1 cellular context compared by ENCODE assay signal in the genomic region with DNA sequence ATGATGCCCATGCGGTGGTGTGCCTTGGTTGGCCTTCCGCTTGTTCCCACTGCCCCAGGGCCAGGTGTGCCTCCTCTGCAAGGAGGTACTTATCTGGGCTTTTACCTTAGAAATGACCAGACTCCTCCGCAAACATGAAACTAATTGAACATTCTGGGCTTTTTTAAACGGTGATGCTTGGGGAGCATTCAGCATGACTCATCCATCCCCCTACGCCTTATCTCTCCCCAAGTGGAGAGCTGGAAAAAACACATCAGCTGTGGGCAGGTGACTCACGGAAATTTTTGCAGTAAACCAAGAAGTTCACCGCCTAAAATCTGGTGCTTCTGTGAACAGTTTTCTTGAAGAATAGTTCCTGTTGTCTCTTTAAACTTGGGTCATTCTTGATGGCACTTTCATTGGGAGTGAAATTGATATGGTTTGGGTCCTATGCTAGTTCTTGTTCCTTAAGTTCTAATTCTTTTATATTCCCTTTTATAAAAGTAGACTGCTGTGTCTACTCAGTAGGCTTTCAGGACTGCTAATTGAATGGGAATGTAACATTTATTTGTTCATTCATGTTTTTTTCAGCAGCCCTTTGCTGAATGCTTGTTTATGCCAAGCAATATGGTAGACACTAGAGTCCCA.
TF ChIP-seq lines count a peak whose summit lies in the region.

No MANE protein-coding gene starts in this region.

TF ChIP-seq in K562, 482 proteins besides CTCF, POLR2A, EP300 and RAD21 (continued from another document and continues in another):
- TF ChIP-seq ZNF561 (CRISPR knock-in tag; conservative IDR thresholded peaks at IDR 0.05) (no peak), CHD4 (IDR thresholded peaks at IDR 0.05; ENCODE audit: insufficient read depth, insufficient replicate concordance, low read depth, low read length, poor library complexity, severe bottlenecking) (no peak), FOXA1 (IDR thresholded peaks at IDR 0.05; ENCODE audit: borderline replicate concordance) (no peak), CHD2 (IDR thresholded peaks at IDR 0.05; ENCODE audit: low read depth, low read length) (no peak), SAFB2 (IDR thresholded peaks at IDR 0.05; ENCODE audit: borderline replicate concordance, low read depth, low read length, severe bottlenecking) (no peak), ZNF3 (CRISPR knock-in tag; IDR thresholded peaks at IDR 0.05) (no peak), SMAD3 (CRISPR knock-in tag; conservative IDR thresholded peaks at IDR 0.05) (no peak), NCOA4 (IDR thresholded peaks at IDR 0.05; ENCODE audit: partially characterized antibody) (no peak), TRIM28 (IDR thresholded peaks at IDR 0.05) (no peak), FOXJ2 (tag; IDR thresholded peaks at IDR 0.05) (peak; percentile 49; the same call in 1 of the 2 replicates), HDAC8 (tag; IDR thresholded peaks at IDR 0.05) (no peak), HSF4 (CRISPR knock-in tag; IDR thresholded peaks at IDR 0.05; ENCODE audit: borderline replicate concordance) (no peak), SIRT6 (IDR thresholded peaks at IDR 0.05; ENCODE audit: low read depth, low read length) (no peak), HIVEP1 (CRISPR knock-in tag; IDR thresholded peaks at IDR 0.05) (no peak), ZNF12 (CRISPR knock-in tag; IDR thresholded peaks at IDR 0.05) (no peak), U2AF1 (optimal IDR thresholded peaks at IDR 0.05; ENCODE audit: low read depth, low read length) (no peak), KDM1A (IDR thresholded peaks at IDR 0.05) (peak; percentile 80 to 82), KAT8 (IDR thresholded peaks at IDR 0.05; ENCODE audit: low read depth) (no peak), CBX1 (IDR thresholded peaks at IDR 0.05; ENCODE audit: low read depth) (no peak), CBX2 (IDR thresholded peaks at IDR 0.05; ENCODE audit: insufficient read depth, low read length, poor library complexity, severe bottlenecking) (no peak), HOXB6 (CRISPR knock-in tag; IDR thresholded peaks at IDR 0.05; ENCODE audit: borderline replicate concordance) (no peak), PHTF2 (CRISPR knock-in tag; IDR thresholded peaks at IDR 0.05) (no peak), GTF2F1 (IDR thresholded peaks at IDR 0.05; ENCODE audit: low read depth, low read length) (no peak), TCF3 (CRISPR knock-in tag; IDR thresholded peaks at IDR 0.05) (peak; percentile 69), NFIX (CRISPR knock-in tag; IDR thresholded peaks at IDR 0.05; ENCODE audit: low read depth) (no peak), HCFC1 (IDR thresholded peaks at IDR 0.05; ENCODE audit: low read depth, low read length) (no peak), BMI1 (IDR thresholded peaks at IDR 0.05; ENCODE audit: low read length) (no peak), ASH1L (IDR thresholded peaks at IDR 0.05; ENCODE audit: borderline replicate concordance, low read depth, partially characterized antibody) (no peak), HLTF (IDR thresholded peaks at IDR 0.05) (no peak), SUPT5H (IDR thresholded peaks at IDR 0.05) (no peak), PYGO2 (tag; IDR thresholded peaks at IDR 0.05) (no peak), U2AF2 (optimal IDR thresholded peaks at IDR 0.05; ENCODE audit: low read depth, low read length) (no peak), ETS2 (tag; IDR thresholded peaks at IDR 0.05; ENCODE audit: borderline replicate concordance, poor library complexity, severe bottlenecking) (no peak), ZSCAN32 (CRISPR knock-in tag; IDR thresholded peaks at IDR 0.05) (no peak), TAF1 (IDR thresholded peaks at IDR 0.05; ENCODE audit: control insufficient read depth, extremely low read depth, insufficient read depth, low read length, severe bottlenecking) (no peak), ZNF707 (CRISPR knock-in tag; conservative IDR thresholded peaks at IDR 0.05) (no peak), TARDBP (IDR thresholded peaks at IDR 0.05) (no peak), C11orf30 (IDR thresholded peaks at IDR 0.05; ENCODE audit: low read depth) (0 out of 2 replicates have a peak, but pooled peaks have one; percentile 17)
- TF ChIP-seq, protein P1, sequence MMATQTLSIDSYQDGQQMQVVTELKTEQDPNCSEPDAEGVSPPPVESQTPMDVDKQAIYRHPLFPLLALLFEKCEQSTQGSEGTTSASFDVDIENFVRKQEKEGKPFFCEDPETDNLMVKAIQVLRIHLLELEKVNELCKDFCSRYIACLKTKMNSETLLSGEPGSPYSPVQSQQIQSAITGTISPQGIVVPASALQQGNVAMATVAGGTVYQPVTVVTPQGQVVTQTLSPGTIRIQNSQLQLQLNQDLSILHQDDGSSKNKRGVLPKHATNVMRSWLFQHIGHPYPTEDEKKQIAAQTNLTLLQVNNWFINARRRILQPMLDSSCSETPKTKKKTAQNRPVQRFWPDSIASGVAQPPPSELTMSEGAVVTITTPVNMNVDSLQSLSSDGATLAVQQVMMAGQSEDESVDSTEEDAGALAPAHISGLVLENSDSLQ (IDR thresholded peaks at IDR 0.05): no peak
- TF ChIP-seq, protein P2, sequence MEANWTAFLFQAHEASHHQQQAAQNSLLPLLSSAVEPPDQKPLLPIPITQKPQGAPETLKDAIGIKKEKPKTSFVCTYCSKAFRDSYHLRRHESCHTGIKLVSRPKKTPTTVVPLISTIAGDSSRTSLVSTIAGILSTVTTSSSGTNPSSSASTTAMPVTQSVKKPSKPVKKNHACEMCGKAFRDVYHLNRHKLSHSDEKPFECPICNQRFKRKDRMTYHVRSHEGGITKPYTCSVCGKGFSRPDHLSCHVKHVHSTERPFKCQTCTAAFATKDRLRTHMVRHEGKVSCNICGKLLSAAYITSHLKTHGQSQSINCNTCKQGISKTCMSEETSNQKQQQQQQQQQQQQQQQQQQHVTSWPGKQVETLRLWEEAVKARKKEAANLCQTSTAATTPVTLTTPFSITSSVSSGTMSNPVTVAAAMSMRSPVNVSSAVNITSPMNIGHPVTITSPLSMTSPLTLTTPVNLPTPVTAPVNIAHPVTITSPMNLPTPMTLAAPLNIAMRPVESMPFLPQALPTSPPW (CRISPR knock-in tag; IDR thresholded peaks at IDR 0.05): peak; percentile 46
- TF ChIP-seq, protein P3, sequence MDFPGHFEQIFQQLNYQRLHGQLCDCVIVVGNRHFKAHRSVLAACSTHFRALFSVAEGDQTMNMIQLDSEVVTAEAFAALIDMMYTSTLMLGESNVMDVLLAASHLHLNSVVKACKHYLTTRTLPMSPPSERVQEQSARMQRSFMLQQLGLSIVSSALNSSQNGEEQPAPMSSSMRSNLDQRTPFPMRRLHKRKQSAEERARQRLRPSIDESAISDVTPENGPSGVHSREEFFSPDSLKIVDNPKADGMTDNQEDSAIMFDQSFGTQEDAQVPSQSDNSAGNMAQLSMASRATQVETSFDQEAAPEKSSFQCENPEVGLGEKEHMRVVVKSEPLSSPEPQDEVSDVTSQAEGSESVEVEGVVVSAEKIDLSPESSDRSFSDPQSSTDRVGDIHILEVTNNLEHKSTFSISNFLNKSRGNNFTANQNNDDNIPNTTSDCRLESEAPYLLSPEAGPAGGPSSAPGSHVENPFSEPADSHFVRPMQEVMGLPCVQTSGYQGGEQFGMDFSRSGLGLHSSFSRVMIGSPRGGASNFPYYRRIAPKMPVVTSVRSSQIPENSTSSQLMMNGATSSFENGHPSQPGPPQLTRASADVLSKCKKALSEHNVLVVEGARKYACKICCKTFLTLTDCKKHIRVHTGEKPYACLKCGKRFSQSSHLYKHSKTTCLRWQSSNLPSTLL (IDR thresholded peaks at IDR 0.05): no peak
- TF ChIP-seq, protein P4, sequence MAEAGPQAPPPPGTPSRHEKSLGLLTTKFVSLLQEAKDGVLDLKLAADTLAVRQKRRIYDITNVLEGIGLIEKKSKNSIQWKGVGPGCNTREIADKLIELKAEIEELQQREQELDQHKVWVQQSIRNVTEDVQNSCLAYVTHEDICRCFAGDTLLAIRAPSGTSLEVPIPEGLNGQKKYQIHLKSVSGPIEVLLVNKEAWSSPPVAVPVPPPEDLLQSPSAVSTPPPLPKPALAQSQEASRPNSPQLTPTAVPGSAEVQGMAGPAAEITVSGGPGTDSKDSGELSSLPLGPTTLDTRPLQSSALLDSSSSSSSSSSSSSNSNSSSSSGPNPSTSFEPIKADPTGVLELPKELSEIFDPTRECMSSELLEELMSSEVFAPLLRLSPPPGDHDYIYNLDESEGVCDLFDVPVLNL (CRISPR knock-in tag; IDR thresholded peaks at IDR 0.05; ENCODE audit: low read depth): no peak
- TF ChIP-seq, protein P5, sequence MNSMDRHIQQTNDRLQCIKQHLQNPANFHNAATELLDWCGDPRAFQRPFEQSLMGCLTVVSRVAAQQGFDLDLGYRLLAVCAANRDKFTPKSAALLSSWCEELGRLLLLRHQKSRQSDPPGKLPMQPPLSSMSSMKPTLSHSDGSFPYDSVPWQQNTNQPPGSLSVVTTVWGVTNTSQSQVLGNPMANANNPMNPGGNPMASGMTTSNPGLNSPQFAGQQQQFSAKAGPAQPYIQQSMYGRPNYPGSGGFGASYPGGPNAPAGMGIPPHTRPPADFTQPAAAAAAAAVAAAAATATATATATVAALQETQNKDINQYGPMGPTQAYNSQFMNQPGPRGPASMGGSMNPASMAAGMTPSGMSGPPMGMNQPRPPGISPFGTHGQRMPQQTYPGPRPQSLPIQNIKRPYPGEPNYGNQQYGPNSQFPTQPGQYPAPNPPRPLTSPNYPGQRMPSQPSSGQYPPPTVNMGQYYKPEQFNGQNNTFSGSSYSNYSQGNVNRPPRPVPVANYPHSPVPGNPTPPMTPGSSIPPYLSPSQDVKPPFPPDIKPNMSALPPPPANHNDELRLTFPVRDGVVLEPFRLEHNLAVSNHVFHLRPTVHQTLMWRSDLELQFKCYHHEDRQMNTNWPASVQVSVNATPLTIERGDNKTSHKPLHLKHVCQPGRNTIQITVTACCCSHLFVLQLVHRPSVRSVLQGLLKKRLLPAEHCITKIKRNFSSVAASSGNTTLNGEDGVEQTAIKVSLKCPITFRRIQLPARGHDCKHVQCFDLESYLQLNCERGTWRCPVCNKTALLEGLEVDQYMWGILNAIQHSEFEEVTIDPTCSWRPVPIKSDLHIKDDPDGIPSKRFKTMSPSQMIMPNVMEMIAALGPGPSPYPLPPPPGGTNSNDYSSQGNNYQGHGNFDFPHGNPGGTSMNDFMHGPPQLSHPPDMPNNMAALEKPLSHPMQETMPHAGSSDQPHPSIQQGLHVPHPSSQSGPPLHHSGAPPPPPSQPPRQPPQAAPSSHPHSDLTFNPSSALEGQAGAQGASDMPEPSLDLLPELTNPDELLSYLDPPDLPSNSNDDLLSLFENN (IDR thresholded peaks at IDR 0.05; ENCODE audit: low read depth in 2 of 2, low read length in 2 of 2): 0 out of 4 replicates have a peak, but pooled peaks of 1 of the 2 experiments have one; percentile 34
- TF ChIP-seq, protein P6, sequence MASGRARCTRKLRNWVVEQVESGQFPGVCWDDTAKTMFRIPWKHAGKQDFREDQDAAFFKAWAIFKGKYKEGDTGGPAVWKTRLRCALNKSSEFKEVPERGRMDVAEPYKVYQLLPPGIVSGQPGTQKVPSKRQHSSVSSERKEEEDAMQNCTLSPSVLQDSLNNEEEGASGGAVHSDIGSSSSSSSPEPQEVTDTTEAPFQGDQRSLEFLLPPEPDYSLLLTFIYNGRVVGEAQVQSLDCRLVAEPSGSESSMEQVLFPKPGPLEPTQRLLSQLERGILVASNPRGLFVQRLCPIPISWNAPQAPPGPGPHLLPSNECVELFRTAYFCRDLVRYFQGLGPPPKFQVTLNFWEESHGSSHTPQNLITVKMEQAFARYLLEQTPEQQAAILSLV (tag; IDR thresholded peaks at IDR 0.05): no peak
- TF ChIP-seq, protein P7, sequence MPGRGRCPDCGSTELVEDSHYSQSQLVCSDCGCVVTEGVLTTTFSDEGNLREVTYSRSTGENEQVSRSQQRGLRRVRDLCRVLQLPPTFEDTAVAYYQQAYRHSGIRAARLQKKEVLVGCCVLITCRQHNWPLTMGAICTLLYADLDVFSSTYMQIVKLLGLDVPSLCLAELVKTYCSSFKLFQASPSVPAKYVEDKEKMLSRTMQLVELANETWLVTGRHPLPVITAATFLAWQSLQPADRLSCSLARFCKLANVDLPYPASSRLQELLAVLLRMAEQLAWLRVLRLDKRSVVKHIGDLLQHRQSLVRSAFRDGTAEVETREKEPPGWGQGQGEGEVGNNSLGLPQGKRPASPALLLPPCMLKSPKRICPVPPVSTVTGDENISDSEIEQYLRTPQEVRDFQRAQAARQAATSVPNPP (IDR thresholded peaks at IDR 0.05; ENCODE audit: borderline replicate concordance, insufficient read depth, insufficient read length): no peak
- TF ChIP-seq, protein P8, sequence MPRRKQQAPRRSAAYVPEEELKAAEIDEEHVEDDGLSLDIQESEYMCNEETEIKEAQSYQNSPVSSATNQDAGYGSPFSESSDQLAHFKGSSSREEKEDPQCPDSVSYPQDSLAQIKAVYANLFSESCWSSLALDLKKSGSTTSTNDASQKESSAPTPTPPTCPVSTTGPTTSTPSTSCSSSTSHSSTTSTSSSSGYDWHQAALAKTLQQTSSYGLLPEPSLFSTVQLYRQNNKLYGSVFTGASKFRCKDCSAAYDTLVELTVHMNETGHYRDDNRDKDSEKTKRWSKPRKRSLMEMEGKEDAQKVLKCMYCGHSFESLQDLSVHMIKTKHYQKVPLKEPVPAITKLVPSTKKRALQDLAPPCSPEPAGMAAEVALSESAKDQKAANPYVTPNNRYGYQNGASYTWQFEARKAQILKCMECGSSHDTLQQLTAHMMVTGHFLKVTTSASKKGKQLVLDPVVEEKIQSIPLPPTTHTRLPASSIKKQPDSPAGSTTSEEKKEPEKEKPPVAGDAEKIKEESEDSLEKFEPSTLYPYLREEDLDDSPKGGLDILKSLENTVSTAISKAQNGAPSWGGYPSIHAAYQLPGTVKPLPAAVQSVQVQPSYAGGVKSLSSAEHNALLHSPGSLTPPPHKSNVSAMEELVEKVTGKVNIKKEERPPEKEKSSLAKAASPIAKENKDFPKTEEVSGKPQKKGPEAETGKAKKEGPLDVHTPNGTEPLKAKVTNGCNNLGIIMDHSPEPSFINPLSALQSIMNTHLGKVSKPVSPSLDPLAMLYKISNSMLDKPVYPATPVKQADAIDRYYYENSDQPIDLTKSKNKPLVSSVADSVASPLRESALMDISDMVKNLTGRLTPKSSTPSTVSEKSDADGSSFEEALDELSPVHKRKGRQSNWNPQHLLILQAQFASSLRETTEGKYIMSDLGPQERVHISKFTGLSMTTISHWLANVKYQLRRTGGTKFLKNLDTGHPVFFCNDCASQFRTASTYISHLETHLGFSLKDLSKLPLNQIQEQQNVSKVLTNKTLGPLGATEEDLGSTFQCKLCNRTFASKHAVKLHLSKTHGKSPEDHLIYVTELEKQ (CRISPR knock-in tag; IDR thresholded peaks at IDR 0.05): no peak
- TF ChIP-seq, protein P9, sequence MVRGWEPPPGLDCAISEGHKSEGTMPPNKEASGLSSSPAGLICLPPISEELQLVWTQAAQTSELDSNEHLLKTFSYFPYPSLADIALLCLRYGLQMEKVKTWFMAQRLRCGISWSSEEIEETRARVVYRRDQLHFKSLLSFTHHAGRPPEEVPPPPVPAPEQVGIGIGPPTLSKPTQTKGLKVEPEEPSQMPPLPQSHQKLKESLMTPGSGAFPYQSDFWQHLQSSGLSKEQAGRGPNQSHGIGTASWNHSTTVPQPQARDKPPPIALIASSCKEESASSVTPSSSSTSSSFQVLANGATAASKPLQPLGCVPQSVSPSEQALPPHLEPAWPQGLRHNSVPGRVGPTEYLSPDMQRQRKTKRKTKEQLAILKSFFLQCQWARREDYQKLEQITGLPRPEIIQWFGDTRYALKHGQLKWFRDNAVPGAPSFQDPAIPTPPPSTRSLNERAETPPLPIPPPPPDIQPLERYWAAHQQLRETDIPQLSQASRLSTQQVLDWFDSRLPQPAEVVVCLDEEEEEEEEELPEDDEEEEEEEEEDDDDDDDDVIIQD (CRISPR knock-in tag; IDR thresholded peaks at IDR 0.05): no peak
- TF ChIP-seq, protein P10, sequence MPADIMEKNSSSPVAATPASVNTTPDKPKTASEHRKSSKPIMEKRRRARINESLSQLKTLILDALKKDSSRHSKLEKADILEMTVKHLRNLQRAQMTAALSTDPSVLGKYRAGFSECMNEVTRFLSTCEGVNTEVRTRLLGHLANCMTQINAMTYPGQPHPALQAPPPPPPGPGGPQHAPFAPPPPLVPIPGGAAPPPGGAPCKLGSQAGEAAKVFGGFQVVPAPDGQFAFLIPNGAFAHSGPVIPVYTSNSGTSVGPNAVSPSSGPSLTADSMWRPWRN (IDR thresholded peaks at IDR 0.05; ENCODE audit: low read depth): peak; percentile 53; the same call in 1 of the 2 replicates
